Comparison of ENCODE assay signal across 17 cellular contexts in genomic region chr14:71908141-71908540, GRCh38. TPM values are rescaled to one million over a fixed set of nuclear protein-coding genes. Genes with fewer than 3 reads are reported as not detected.
"Had no signal": no experiment of that assay in that cellular context is flagged by ENCODE, and none has a peak within 500 bp of the region (broad histone marks: within the 10 kb centered on the region; RNA-seq: fewer than 3 reads in every experiment).

No MANE protein-coding gene starts in this region.

- H3K36me3 ChIP-seq: heart left ventricle, prostate gland, right lobe of liver, spleen had no signal

- H3K4me3 ChIP-seq: body of pancreas, coronary artery, heart left ventricle, prostate gland, right lobe of liver, spleen, testis had no signal

- H3K27ac ChIP-seq: body of pancreas, coronary artery, heart left ventricle, prostate gland, right lobe of liver, spleen, testis had no signal

- DNase-seq: activated B cell treated with CpG ODN at 0.5 μM for 24 hours; activated CD4-positive, alpha-beta T cell treated with anti-CD3 and anti-CD28 coated beads, Interleukin-2, amount 10 ng/mL, durations not matched to agents 24 days and 14 days; activated CD8-positive, alpha-beta memory T cell treated with anti-CD3 and anti-CD28 coated beads, Interleukin-2, amount 50 U/mL, for 48 hours; activated gamma-delta T cell treated with Interleukin-2 at 50 U/mL for 16 hours; activated T-cell treated with anti-CD3 and anti-CD28 coated beads, Interleukin-2, amount 50 U/mL, for 72 hours; amniotic stem cell; body of pancreas; central memory CD4-positive, alpha-beta T cell; heart left ventricle; immature natural killer cell; left ventricle myocardium superior; right lobe of liver; spleen; stimulated activated naive CD8-positive, alpha-beta T cell treated with anti-CD3 and anti-CD28 coated beads, Interleukin-15, amount 100 ng/mL, for 72 hours; testis had no signal

- H3K9me3 ChIP-seq: body of pancreas, heart left ventricle, prostate gland, right lobe of liver, spleen, testis had no signal

- H3K27me3 ChIP-seq: right lobe of liver, testis had no signal

- H3K4me1 ChIP-seq: body of pancreas, prostate gland, right lobe of liver, testis had no signal

RNA-seq across cellular contexts. Expression of gene RGS6, which starts 24.1 kb away (rescaled TPM):
- total RNA-seq: activated B cell treated with CpG ODN at 0.5 μM for 24 hours had no signal
